1 cellular context compared by ENCODE assay signal in the genomic region with DNA sequence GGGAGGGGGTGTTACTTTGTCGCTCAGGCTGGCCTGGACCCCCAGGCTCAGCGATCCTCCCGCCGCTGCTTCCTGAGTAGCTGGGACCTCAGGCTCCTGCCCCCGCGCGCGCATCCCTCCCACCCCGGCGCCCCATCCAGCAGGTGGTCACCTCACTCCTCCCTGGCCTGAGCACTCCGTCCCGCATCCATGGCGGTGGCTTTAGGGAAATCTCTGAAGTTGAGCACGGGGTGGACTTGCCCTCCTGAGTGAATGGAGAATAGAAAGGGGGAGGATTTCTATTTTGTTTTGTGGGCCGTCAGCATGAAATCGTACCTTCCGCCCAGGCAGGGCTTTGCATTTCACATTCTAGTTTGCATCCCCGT.
TF ChIP-seq lines count a peak whose summit lies in the region.

No MANE protein-coding gene starts in this region.

TF ChIP-seq in IMR-90, 13 proteins besides CTCF, POLR2A, EP300 and RAD21 (continued from another document):
- TF ChIP-seq MAFK (IDR thresholded peaks at IDR 0.05; ENCODE audit: low read depth, low read length) (no peak), NFE2L2 (IDR thresholded peaks at IDR 0.05; ENCODE audit: low read depth, low read length) (no peak)
